Comparison of ENCODE assay signal across 30 cellular contexts in the genomic region with DNA sequence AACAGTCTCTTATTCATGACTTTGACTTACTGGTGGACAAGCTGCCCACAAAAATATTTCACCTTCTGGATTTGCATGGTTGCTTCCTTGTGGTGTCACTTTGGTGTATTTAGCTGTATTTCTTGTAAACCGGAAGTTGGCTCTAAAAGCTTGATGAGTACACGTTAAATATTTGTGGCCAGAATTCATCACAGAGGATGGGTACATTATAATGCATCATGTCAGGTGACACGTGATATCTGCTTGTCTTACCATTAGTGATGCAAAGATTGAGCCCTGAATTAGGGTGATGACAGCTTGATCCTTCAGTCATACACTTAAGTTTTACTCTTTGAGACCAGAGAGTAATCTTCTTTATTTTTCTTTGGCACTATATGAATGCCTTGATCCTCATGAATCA.
A peak's percentile ranks its signal among the peaks of the same experiment; 100 is the strongest.
DNase-seq lines count a peak whose midpoint lies in the region; ATAC-seq and FAIRE-seq lines count a peak whose summit lies in the region.
"Had no signal": no experiment of that assay in that cellular context is flagged by ENCODE, and none has a peak within 500 bp of the region (broad histone marks: within the 10 kb centered on the region; RNA-seq: fewer than 3 reads in every experiment).

No MANE protein-coding gene starts in this region.

- peak; percentile 90 for FAIRE-seq in TTC549 (lab: Jason Lieb, UNC)
- FAIRE-seq: K562 had no signal

- peak; percentile 57 for DNase-seq in ELR (ENCODE audit: low read depth)
- DNase-seq in kidney tubule cell (ENCODE audit: low spot score): peak; percentile 80
- DNase-seq in medulla oblongata (ENCODE audit: extremely low spot score): no peak
- no peak for DNase-seq in NCI-H2227 treated with DMSO at 0.1 percent for 48 hours (lab: John Stamatoyannopoulos, UW)
- no peak for DNase-seq in DMS 273 treated with DMSO at 0.1 percent for 48 hours (lab: John Stamatoyannopoulos, UW)
- DNase-seq: activated B cell treated with CpG ODN at 0.5 μM for 24 hours; activated CD4-positive, alpha-beta T cell treated with anti-CD3 and anti-CD28 coated beads, Interleukin-2, amount 10 ng/mL, durations not matched to agents 7 days and 5 days; activated gamma-delta T cell; activated T-cell treated with anti-CD3 and anti-CD28 coated beads, Interleukin-2, amount 50 U/mL, for 1 hour; caudate nucleus; cortex of kidney; effector memory CD4-positive, alpha-beta T cell; erythroblast; foreskin fibroblast; heart left ventricle; islet precursor cell; left ventricle myocardium superior; NCI-H1417 treated with DMSO at 0.1 percent for 48 hours; NCI-H2081; NCI-H226; NCI-H526 treated with DMSO at 0.1 percent for 48 hours; NK-92 treated with Interleukin-12 subunit alpha and Interleukin-12 subunit beta, amount 100 ng/mL, for 24 hours; posterior cingulate gyrus; right cardiac atrium; stimulated activated CD8-positive, alpha-beta memory T cell treated with anti-CD3 and anti-CD28 coated beads, Interleukin-4, amount 100 ng/mL, for 48 hours; T-cell had no signal

- peak; percentile 39 for ATAC-seq in GM19324 (IDR thresholded peaks at IDR 0.05; ENCODE audit: low FRiP score, unreplicated experiment)
- no peak for ATAC-seq in GM21619 (IDR thresholded peaks at IDR 0.05; ENCODE audit: unreplicated experiment)
- ATAC-seq: heart left ventricle, K562, left ventricle myocardium superior, right cardiac atrium, T-cell had no signal

Comparison
In these comparisons a context has a peak if more than half of its experiments do, and no peak if none do; other contexts are left out.
1. DNase-seq: peak in ELR (single experiment) and kidney tubule cell (single experiment); none in medulla oblongata (single experiment), NCI-H2227 treated with DMSO at 0.1 percent for 48 hours (single experiment) and DMS 273 treated with DMSO at 0.1 percent for 48 hours (single experiment).